30 cellular contexts compared by ENCODE assay signal in genomic region chrX:15998350-15998749, GRCh38.
DNase-seq lines count a peak whose midpoint lies in the region; ATAC-seq, FAIRE-seq and TF ChIP-seq lines count a peak whose summit lies in the region.
"Had no signal": no experiment of that assay in that cellular context is flagged by ENCODE, and none has a peak within 500 bp of the region (broad histone marks: within the 10 kb centered on the region; RNA-seq: fewer than 3 reads in every experiment).

No MANE protein-coding gene starts in this region.

- no peaks in the 10 kb centered on the region for H3K27me3 ChIP-seq in OCI-LY3 (ENCODE audit: low read depth, low read length)
- H3K27me3 ChIP-seq in right lobe of liver: peaks cover 0 to 3% of the 10 kb centered on the region in 2 donors
- H3K27me3 ChIP-seq: MG63 had no signal

- H3K27ac ChIP-seq in OCI-LY3 (ENCODE audit: low read length): no peak overlapping the region
- no peak overlapping the region for H3K27ac ChIP-seq in right lobe of liver
- H3K27ac ChIP-seq: BLaER1, RWPE1, SK-N-MC had no signal

- H3K9ac ChIP-seq in OCI-LY3 (ENCODE audit: low read length): no peak overlapping the region
- H3K9ac ChIP-seq: BLaER1 had no signal

- no peaks in the 10 kb centered on the region for H3K36me3 Mint-ChIP-seq in memory B cell

- H3K79me2 ChIP-seq in OCI-LY3 (ENCODE audit: low read length): no peaks in the 10 kb centered on the region

- peak; percentile 29 for DNase-seq in NOMO-1 treated with DMSO at 0.1 percent for 48 hours (lab: John Stamatoyannopoulos, UW; ENCODE audit: unreplicated experiment)
- DNase-seq in NOMO-1 treated with dmso at 0.1 percent for 144 hours (lab: John Stamatoyannopoulos, UW; ENCODE audit: unreplicated experiment): no peak
- no peak for DNase-seq in GM18507 (ENCODE audit: extremely low spot score, insufficient read length, low read depth)
- DNase-seq in memory B cell (ENCODE audit: low spot score in 2 of 2): no peak
- DNase-seq in NCI-H1092 (lab: John Stamatoyannopoulos, UW): no peak
- DNase-seq in right lobe of liver: no peak
- DNase-seq: CD4-positive, alpha-beta T cell; COR-L47; DMS53; GOT3; HFFc6; KBM-7; MG63; NCI-H1092 treated with DMSO at 0.1 percent for 48 hours; NCI-H1436; NCI-H187 treated with DMSO at 0.1 percent for 48 hours; NCI-H2107; NCI-H524; NCI-H774; SHP77; SW 1271; T-helper 9 cell had no signal

- H3K4me3 Mint-ChIP-seq in memory B cell: peak overlapping the region; percentile 50
- H3K4me3 Mint-ChIP-seq: CD4-positive, alpha-beta T cell; HFFc6; T-helper 1 cell treated with Interleukin-12 subunit alpha and Interleukin-12 subunit beta and Interleukin-4 antibody, amounts not matched to agents 30 μg/mL and 1 μg/mL, for 36 hours had no signal

- H3K4me1 Mint-ChIP-seq in memory B cell: peaks cover 6% of the 10 kb centered on the region

- H3K4me2 ChIP-seq in OCI-LY3 (ENCODE audit: low read length): peak overlapping the region; percentile 49; the same call in 1 of the 2 replicates
- H3K4me2 ChIP-seq: BLaER1 had no signal

- 19% methylated on average over 2 of the region's 2 CpGs for WGBS in right lobe of liver (ENCODE audit: insufficient coverage, low coverage, low lambda C conversion rate, missing lambda C conversion rate)

- H3K4me1 ChIP-seq in OCI-LY3 (ENCODE audit: low read length) (peaks cover 8% of the 10 kb centered on the region), right lobe of liver (no peaks in the 10 kb centered on the region)
- H3K4me1 ChIP-seq: BLaER1, HAP-1 had no signal

- H2AFZ ChIP-seq in OCI-LY3 (ENCODE audit: low read depth, low read length): no peak overlapping the region

- no peaks in the 10 kb centered on the region for H4K20me1 ChIP-seq in OCI-LY3 (ENCODE audit: insufficient read depth, low read length)
- H4K20me1 ChIP-seq: BLaER1 had no signal

- intact Hi-C loops in right lobe of liver (cut with DNase I): no loop called here

- TF ChIP-seq POLR2A in right lobe of liver (IDR thresholded peaks at IDR 0.05): no peak

- H3K27me3 Mint-ChIP-seq in memory B cell: no peaks in the 10 kb centered on the region

- no peaks in the 10 kb centered on the region for H3K36me3 ChIP-seq in OCI-LY3 (replicated peaks; ENCODE audit: low read depth, low read length)
- no peaks in the 10 kb centered on the region for H3K36me3 ChIP-seq in right lobe of liver
- H3K36me3 ChIP-seq: BLaER1, HAP-1, MG63 had no signal

- no peaks in the 10 kb centered on the region for H3K9me3 ChIP-seq in OCI-LY3 (ENCODE audit: insufficient read depth, low read length)
- no peaks in the 10 kb centered on the region for H3K9me3 ChIP-seq in right lobe of liver
- H3K9me3 ChIP-seq: BLaER1, MG63 had no signal

- TF ChIP-seq CTCF in OCI-LY3 (IDR thresholded peaks at IDR 0.05; ENCODE audit: low read depth, low read length) (no peak), right lobe of liver (IDR thresholded peaks at IDR 0.05) (no peak)

- FAIRE-seq in GM18507 (lab: Jason Lieb, UNC): peak; percentile 65
- FAIRE-seq: HTR-8/SVneo had no signal

- ATAC-seq in memory B cell (ENCODE audit: low read depth) (peak; percentile 53), HG03159 (IDR thresholded peaks at IDR 0.05; ENCODE audit: unreplicated experiment) (no peak), right lobe of liver (no peak)

- H3K4me3 ChIP-seq in OCI-LY3 (ENCODE audit: low read length) (no peak overlapping the region), right lobe of liver (no peak overlapping the region)
- H3K4me3 ChIP-seq: BLaER1, HAP-1, MG63, SK-N-MC had no signal

- H3K9me3 Mint-ChIP-seq in memory B cell: no peaks in the 10 kb centered on the region

- H3K27ac Mint-ChIP-seq in memory B cell: no peak overlapping the region
- H3K27ac Mint-ChIP-seq: CD4-positive, alpha-beta T cell; HFFc6; T-helper 1 cell treated with Interleukin-12 subunit alpha and Interleukin-12 subunit beta and Interleukin-4 antibody, amounts not matched to agents 30 μg/mL and 1 μg/mL, for 36 hours had no signal
